Comparison of ENCODE assay signal across 11 cellular contexts in the genomic region with DNA sequence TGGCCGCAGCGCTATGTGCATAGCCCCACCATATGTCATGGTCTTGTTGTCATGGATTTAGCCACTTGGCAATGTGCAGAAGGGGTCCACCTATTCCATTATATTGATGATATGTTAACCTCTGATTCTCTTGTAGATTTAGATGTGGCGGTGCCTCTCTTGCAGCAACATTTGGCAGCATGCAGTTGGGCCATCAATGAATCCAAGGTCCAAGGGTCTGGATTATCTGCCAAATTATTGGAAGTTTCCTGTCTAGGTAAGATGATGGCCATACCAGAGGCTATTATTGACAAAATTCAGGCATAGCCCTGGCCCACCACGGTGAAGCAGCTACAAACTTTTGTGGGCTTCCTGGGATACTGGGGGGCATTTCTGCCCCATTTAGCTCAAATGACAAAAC.
"Had no signal": no experiment of that assay in that cellular context is flagged by ENCODE, and none has a peak within 500 bp of the region (broad histone marks: within the 10 kb centered on the region; RNA-seq: fewer than 3 reads in every experiment).

No MANE protein-coding gene starts in this region.

- ATAC-seq: GM23338, HCT116 had no signal

- H3K9ac ChIP-seq: GM23248 had no signal

- H3K4me3 ChIP-seq: GM23248, GM23338, HAP-1 had no signal

- H3K36me3 ChIP-seq: HAP-1 had no signal

- FAIRE-seq: H1, H54 had no signal

- H3K27ac ChIP-seq: GM23248 had no signal

- DNase-seq: GM23248, GOT3, H7, H9, HCEC 1CT, HFFc6 had no signal

- H3K4me1 ChIP-seq: HAP-1 had no signal

- H3K9me3 ChIP-seq: HAP-1 had no signal

- H2AFZ ChIP-seq: GM23248, GM23338 had no signal

- H3K4me2 ChIP-seq: GM23338 had no signal
